ENCODE assay signal across 23 cellular contexts in the genomic region with DNA sequence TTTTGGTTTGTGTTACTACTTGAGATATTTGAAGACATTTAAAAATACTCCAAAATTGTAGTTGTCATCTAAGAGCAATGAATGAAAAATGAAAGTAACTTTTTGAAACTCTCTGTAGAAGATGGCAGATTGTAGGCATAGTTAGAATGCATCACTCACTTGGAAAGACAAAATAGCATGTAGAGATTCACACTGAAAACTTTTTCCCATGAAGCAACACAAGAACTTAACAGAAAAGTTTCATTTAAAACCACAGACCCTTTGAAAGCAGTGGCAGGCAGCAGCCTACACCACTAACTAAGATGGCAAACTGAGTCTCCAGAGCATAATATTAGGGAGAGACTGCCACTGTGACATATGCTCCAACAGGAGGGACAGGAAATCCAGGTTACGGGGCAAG. TPM values are rescaled to one million over a fixed set of nuclear protein-coding genes. Genes with fewer than 3 reads are reported as not detected.
DNase-seq lines count a peak whose midpoint lies in the region; ATAC-seq and TF ChIP-seq lines count a peak whose summit lies in the region.
"Had no signal": no experiment of that assay in that cellular context is flagged by ENCODE, and none has a peak within 500 bp of the region (broad histone marks: within the 10 kb centered on the region; RNA-seq: fewer than 3 reads in every experiment).

No MANE protein-coding gene starts in this region.

- peaks cover 19% of the 10 kb centered on the region for H3K9me3 Mint-ChIP-seq in neural progenitor cell

- H4K20me1 ChIP-seq in neural progenitor cell (ENCODE audit: low read depth), result no peaks in the 10 kb centered on the region

- DNase-seq in GM12865 (ENCODE audit: low read depth), result peak; percentile 53
- no peak for DNase-seq in neural progenitor cell (ENCODE audit: low spot score)
- DNase-seq: activated CD4-positive, CD25-positive, alpha-beta regulatory T cell treated with anti-CD3 and anti-CD28 coated beads, Interleukin-2, amount 50 U/mL, for 72 hours; amniotic stem cell; DMS153; heart right ventricle; mammary epithelial cell; natural killer cell; NCI-H1694; NCI-H510A treated with DMSO at 0.1 percent for 48 hours; trophoblast cell had no signal

- H3K27me3 Mint-ChIP-seq in neural progenitor cell (ENCODE audit: insufficient read depth, low read depth), result no peaks in the 10 kb centered on the region

- no peaks in the 10 kb centered on the region for H3K4me1 ChIP-seq in neural progenitor cell
- H3K4me1 ChIP-seq: heart right ventricle, prostate gland, SJSA1 had no signal

- peak; percentile 37 for ATAC-seq in GM19328 (IDR thresholded peaks at IDR 0.05; ENCODE audit: unreplicated experiment)
- ATAC-seq in GM21825 (IDR thresholded peaks at IDR 0.05; ENCODE audit: unreplicated experiment), result peak; percentile 47
- ATAC-seq in HG03378 (IDR thresholded peaks at IDR 0.05; ENCODE audit: unreplicated experiment), result peak; percentile 56
- ATAC-seq in HG02759 (IDR thresholded peaks at IDR 0.05; ENCODE audit: unreplicated experiment), result no peak
- ATAC-seq in GM21367 (IDR thresholded peaks at IDR 0.05; ENCODE audit: unreplicated experiment), result no peak
- ATAC-seq in activated CD4-positive, CD25-positive, alpha-beta regulatory T cell treated with anti-CD3 and anti-CD28 coated beads, Interleukin-2, amount 50 U/mL, for 24 hours, result no peak
- ATAC-seq: heart right ventricle; natural killer cell; stimulated activated effector memory CD8-positive, alpha-beta T cell treated with anti-CD3 and anti-CD28 coated beads, Interleukin-12 subunit alpha, Interleukin-12 subunit beta, amount 100 ng/mL, for 72 hours had no signal

- H3K36me3 Mint-ChIP-seq in neural progenitor cell, result no peaks in the 10 kb centered on the region
- H3K36me3 Mint-ChIP-seq: stimulated activated effector memory CD8-positive, alpha-beta T cell treated with anti-CD3 and anti-CD28 coated beads, Interleukin-12 subunit alpha, Interleukin-12 subunit beta, amount 100 ng/mL, for 72 hours had no signal

- H3K9me3 ChIP-seq in neural progenitor cell (ENCODE audit: low read depth), result no peaks in the 10 kb centered on the region
- H3K9me3 ChIP-seq: prostate gland had no signal

- no peak overlapping the region for H3K27ac Mint-ChIP-seq in neural progenitor cell
- H3K27ac Mint-ChIP-seq: activated T-helper 2 cell treated with anti-CD3 and anti-CD28 coated beads, Interferon-gamma antibody, Interleukin-2, Interleukin-4, amounts not matched to agents 10 μg/mL and 5 μg/mL and 100 μg/mL, durations not matched to agents 14 hours and 24 hours and 36 hours; GM23338; natural killer cell; stimulated activated effector memory CD8-positive, alpha-beta T cell treated with anti-CD3 and anti-CD28 coated beads, Interleukin-12 subunit alpha, Interleukin-12 subunit beta, amount 100 ng/mL, for 72 hours had no signal

- TF ChIP-seq CTCF in GM12865 (IDR thresholded peaks at IDR 0.05; ENCODE audit: insufficient read depth, low read depth, low read length, missing control alignments) (no peak), neural progenitor cell (IDR thresholded peaks at IDR 0.05) (no peak)

- H2AFZ ChIP-seq in neural progenitor cell (replicated peaks), result no peak overlapping the region
- H2AFZ ChIP-seq: GM23338 had no signal

- no peak overlapping the region for H3K9ac ChIP-seq in neural progenitor cell

- no peak overlapping the region for H3K4me3 ChIP-seq in GM12865 (ENCODE audit: low read depth, low read length)
- H3K4me3 ChIP-seq in neural progenitor cell, result no peak overlapping the region
- H3K4me3 ChIP-seq: GM23338, heart right ventricle, prostate gland, SJSA1 had no signal

- no peaks in the 10 kb centered on the region for H3F3A ChIP-seq in neural progenitor cell (ENCODE audit: low read depth)

- no peak overlapping the region for H3K27ac ChIP-seq in neural progenitor cell
- H3K27ac ChIP-seq: C4-2B, heart right ventricle, prostate gland, SJSA1 had no signal

- no peaks in the 10 kb centered on the region for H3K27me3 ChIP-seq in neural progenitor cell
- H3K27me3 ChIP-seq: heart right ventricle, SJSA1 had no signal

- H3K4me3 Mint-ChIP-seq in neural progenitor cell, result no peak overlapping the region
- H3K4me3 Mint-ChIP-seq: GM23338; natural killer cell; stimulated activated effector memory CD8-positive, alpha-beta T cell treated with anti-CD3 and anti-CD28 coated beads, Interleukin-12 subunit alpha, Interleukin-12 subunit beta, amount 100 ng/mL, for 72 hours had no signal

- H3K79me2 ChIP-seq in neural progenitor cell (ENCODE audit: low read depth), result no peaks in the 10 kb centered on the region

- no peaks in the 10 kb centered on the region for H3K36me3 ChIP-seq in neural progenitor cell
- H3K36me3 ChIP-seq: heart right ventricle, prostate gland, SJSA1 had no signal

- H3K4me1 Mint-ChIP-seq in neural progenitor cell, result no peaks in the 10 kb centered on the region
- H3K4me1 Mint-ChIP-seq: GM23338 had no signal

- H3K4me2 ChIP-seq in neural progenitor cell, result no peak overlapping the region
- H3K4me2 ChIP-seq: GM23338 had no signal

RNA-seq across cellular contexts. Expression of a gene that starts 18.9 kb away (rescaled TPM):
- total RNA-seq in neural progenitor cell (ENCODE audit: low replicate concordance), result 3.0 and 7.8 TPM in 2 replicates

Comparison
In these comparisons a context has a peak if more than half of its experiments do, and no peak if none do; other contexts are left out.
1. ATAC-seq: peak in GM19328 (single experiment), GM21825 (single experiment) and HG03378 (single experiment); none in HG02759 (single experiment), GM21367 (single experiment) and activated CD4-positive, CD25-positive, alpha-beta regulatory T cell treated with anti-CD3 and anti-CD28 coated beads, Interleukin-2, amount 50 U/mL, for 24 hours (0 of 2).